In genomic region chr10:88152720-88153119, GRCh38 we compare ENCODE assay signal across 9 cellular contexts.
DNase-seq lines count a peak whose midpoint lies in the region; ATAC-seq and TF ChIP-seq lines count a peak whose summit lies in the region.
"Had no signal": no experiment of that assay in that cellular context is flagged by ENCODE, and none has a peak within 500 bp of the region (broad histone marks: within the 10 kb centered on the region; RNA-seq: fewer than 3 reads in every experiment).

No MANE protein-coding gene starts in this region.

- H3K27me3 ChIP-seq in MG63 = no peaks in the 10 kb centered on the region
- H3K27me3 ChIP-seq in tibial nerve = no peaks in the 10 kb centered on the region
- H3K27me3 ChIP-seq: right lobe of liver had no signal

- TF ChIP-seq EP300 in tibial nerve (IDR thresholded peaks at IDR 0.05) = no peak

- no peak overlapping the region for H3K4me3 ChIP-seq in MG63
- no peak overlapping the region for H3K4me3 ChIP-seq in mesodermal cell (ENCODE audit: extremely low read depth, insufficient read depth, low read length, poor library complexity, severe bottlenecking)
- H3K4me3 ChIP-seq in tibial nerve = no peak overlapping the region
- H3K4me3 ChIP-seq: right lobe of liver had no signal

- H3K4me1 ChIP-seq in mesodermal cell (ENCODE audit: control insufficient read depth, insufficient read depth, low read length, poor library complexity, severe bottlenecking) = peaks cover 34% of the 10 kb centered on the region
- H3K4me1 ChIP-seq in tibial nerve = peaks cover 0 to 16% (median 3%) of the 10 kb centered on the region in 4 donors
- H3K4me1 ChIP-seq: right lobe of liver had no signal

- DNase-seq in Caki2 (ENCODE audit: low read depth) (peak; percentile 49), MG63 (peak; percentile 94), DMS114 treated with DMSO at 0.1 percent for 48 hours (lab: John Stamatoyannopoulos, UW; ENCODE audit: unreplicated experiment) (no peak), tibial nerve (ENCODE audit: low spot score in 2 of 2) (no peak)
- DNase-seq in activated naive CD4-positive, alpha-beta T cell treated with anti-CD3 and anti-CD28 coated beads, Interleukin-2, amount 50 U/mL, for 16 hours = peak; percentile 46
- DNase-seq: right lobe of liver had no signal

- peak overlapping the region; percentile 83 for H3K27ac ChIP-seq in mesodermal cell (ENCODE audit: low read depth, low read length, severe bottlenecking)
- peak overlapping the region in 1 of 4 donors; percentile 17 for H3K27ac ChIP-seq in tibial nerve
- H3K27ac ChIP-seq: right lobe of liver had no signal

- ATAC-seq in GM21447 (IDR thresholded peaks at IDR 0.05; ENCODE audit: unreplicated experiment) (peak; percentile 90), HG02970 (IDR thresholded peaks at IDR 0.05; ENCODE audit: low FRiP score, unreplicated experiment) (no peak)

- no peak for TF ChIP-seq CTCF in tibial nerve (IDR thresholded peaks at IDR 0.05)

- no peaks in the 10 kb centered on the region for H3K36me3 ChIP-seq in MG63
- no peaks in the 10 kb centered on the region for H3K36me3 ChIP-seq in mesodermal cell (ENCODE audit: control insufficient read depth, insufficient read depth, low read length)
- no peaks in the 10 kb centered on the region for H3K36me3 ChIP-seq in tibial nerve
- H3K36me3 ChIP-seq: right lobe of liver had no signal

- no peak for TF ChIP-seq POLR2A in tibial nerve (IDR thresholded peaks at IDR 0.05)

- WGBS in mesodermal cell (ENCODE audit: insufficient coverage in 2 of 2), 2 experiments = 67% methylated on average over 1 of the region's 1 CpG; no CpG with 5 or more reads in 1 of the 2 experiments
- WGBS in tibial nerve, 2 donors = 40 to 95% methylated on average over 1 of the region's 1 CpG

- in situ Hi-C loops in Caki2 (cut with HindIII; ENCODE audit: low pct_unique_long_range_greater_than_20kb, low sequenced_read_pairs) = no loop called here

- H3K9me3 ChIP-seq in MG63 = no peaks in the 10 kb centered on the region
- no peaks in the 10 kb centered on the region for H3K9me3 ChIP-seq in mesodermal cell (ENCODE audit: control insufficient read depth, low read length)
- no peaks in the 10 kb centered on the region for H3K9me3 ChIP-seq in tibial nerve
- H3K9me3 ChIP-seq: right lobe of liver had no signal

Comparison
In these comparisons a context has a peak if more than half of its experiments do, and no peak if none do; other contexts are left out.
1. DNase-seq: peak in Caki2 (single experiment), MG63 (single experiment) and activated naive CD4-positive, alpha-beta T cell treated with anti-CD3 and anti-CD28 coated beads, Interleukin-2, amount 50 U/mL, for 16 hours (single experiment); none in DMS114 treated with DMSO at 0.1 percent for 48 hours (single experiment) and tibial nerve (0 of 2).